ENCODE assay signal across 24 cellular contexts in genomic region chr20:20930500-20930899, GRCh38.
"Had no signal": no experiment of that assay in that cellular context is flagged by ENCODE, and none has a peak within 500 bp of the region (broad histone marks: within the 10 kb centered on the region; RNA-seq: fewer than 3 reads in every experiment).

No MANE protein-coding gene starts in this region.

- FAIRE-seq: keratinocyte, small intestine, urothelium cell line had no signal

- H3K4me3 ChIP-seq: gastrocnemius medialis, lower lobe of right lung, ovary, psoas muscle, thoracic aorta, tibial nerve, upper lobe of left lung had no signal

- H3K36me3 ChIP-seq: gastrocnemius medialis, lower lobe of right lung, ovary, thoracic aorta, tibial nerve, upper lobe of left lung had no signal

- H3K9me3 ChIP-seq: gastrocnemius medialis, lower lobe of right lung, ovary, psoas muscle, thoracic aorta, tibial nerve, upper lobe of left lung had no signal

- H3K27me3 ChIP-seq: ovary, tibial nerve, upper lobe of left lung had no signal

- H3K4me1 ChIP-seq: gastrocnemius medialis, lower lobe of right lung, psoas muscle, tibial nerve, upper lobe of left lung had no signal

- DNase-seq: effector CD8-positive, alpha-beta T cell; endodermal cell; foreskin fibroblast; gastrocnemius medialis; head of caudate nucleus; left ventricle myocardium superior; lower lobe of right lung; naive thymus-derived CD8-positive, alpha-beta T cell; occipital lobe; ovary; posterior cingulate gyrus; psoas muscle; right cardiac atrium; small intestine; stimulated activated CD4-positive, alpha-beta T cell treated with anti-CD3 and anti-CD28 coated beads, Interleukin-15, amount 100 ng/mL, for 24 hours; stimulated activated CD4-positive, alpha-beta T cell treated with anti-CD3 and anti-CD28 coated beads, Interleukin-2, amount 100 ng/mL, for 48 hours; stimulated activated naive B cell treated with anti-CD40 and anti-IgM and Interleukin-4, amounts not matched to agents 10 μg/mL and 1 μg/mL and 100 μg/mL, for 72 hours; upper lobe of left lung had no signal

- ATAC-seq: esophagus mucosa; gastrocnemius medialis; left ventricle myocardium superior; lower lobe of right lung; naive thymus-derived CD8-positive, alpha-beta T cell; psoas muscle; right cardiac atrium; stimulated activated naive B cell treated with anti-CD40 and anti-IgM and Interleukin-4, amounts not matched to agents 10 μg/mL and 1 μg/mL and 100 μg/mL, for 72 hours had no signal

- H3K27ac ChIP-seq: epithelial cell of prostate, gastrocnemius medialis, lower lobe of right lung, ovary, psoas muscle, thoracic aorta, tibial nerve, upper lobe of left lung had no signal
